20 cellular contexts compared by ENCODE assay signal in the genomic region with DNA sequence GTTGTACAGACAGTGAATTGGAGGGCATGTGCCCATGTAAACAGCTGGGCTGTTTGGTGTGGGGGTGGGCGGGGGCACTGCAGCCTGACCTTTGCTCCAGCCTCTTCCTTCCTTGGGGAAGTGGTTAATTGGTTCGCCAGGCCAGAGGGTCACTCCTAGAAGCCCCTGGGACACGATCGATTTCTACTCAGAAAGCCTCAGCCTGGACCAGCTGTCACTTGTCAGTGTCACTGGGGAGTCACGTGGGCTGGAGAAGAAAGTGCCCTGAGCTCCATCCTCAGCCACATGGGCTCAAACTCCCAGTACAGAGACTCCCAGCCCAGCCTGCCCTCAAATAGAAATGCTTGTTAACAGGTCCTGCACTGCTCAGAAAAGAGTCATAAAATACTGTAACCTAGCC.
"Had no signal": no experiment of that assay in that cellular context is flagged by ENCODE, and none has a peak within 500 bp of the region (broad histone marks: within the 10 kb centered on the region; RNA-seq: fewer than 3 reads in every experiment).

No MANE protein-coding gene starts in this region.

- H3K27ac ChIP-seq: body of pancreas, epithelial cell of prostate, foreskin keratinocyte had no signal

- H3K4me3 ChIP-seq: body of pancreas had no signal

- H3K27me3 ChIP-seq: body of pancreas had no signal

- DNase-seq: activated CD4-positive, alpha-beta memory T cell treated with anti-CD3 and anti-CD28 coated beads, Interleukin-2, amount 10 ng/mL, durations not matched to agents 7 days and 5 days; activated CD4-positive, alpha-beta T cell treated with anti-CD3 and anti-CD28 coated beads for 48 hours; activated CD4-positive, CD25-positive, alpha-beta regulatory T cell; activated naive CD4-positive, alpha-beta T cell treated with Interleukin-2 at 50 U/mL for 16 hours; activated naive CD8-positive, alpha-beta T cell treated with anti-CD3 and anti-CD28 coated beads, Interleukin-2, amount 10 ng/mL, durations not matched to agents 7 days and 5 days; activated T-cell treated with anti-CD3 and anti-CD28 coated beads, Interleukin-2, amount 50 U/mL, for 1 hour; amygdala; body of pancreas; central memory CD4-positive, alpha-beta T cell; endodermal cell; foreskin keratinocyte; head of caudate nucleus; mesendoderm; naive thymus-derived CD8-positive, alpha-beta T cell; stimulated activated CD4-positive, alpha-beta T cell treated with anti-CD3 and anti-CD28 coated beads, Interleukin-12 subunit alpha, Interleukin-12 subunit beta, amount 100 ng/mL, for 4 hours; stimulated activated CD4-positive, alpha-beta T cell treated with anti-CD3 and anti-CD28 coated beads, Interleukin-1b, Interleukin-23, amount 100 ng/mL, for 48 hours; stimulated activated CD8-positive, alpha-beta memory T cell treated with anti-CD3 and anti-CD28 coated beads, Interleukin-4, amount 100 ng/mL, for 48 hours; stimulated activated naive CD4-positive, alpha-beta T cell had no signal

- ATAC-seq: activated T-helper 17 cell treated with anti-CD3 and anti-CD28 coated beads, Interleukin-2, amount 50 U/mL, for 72 hours; body of pancreas; foreskin keratinocyte; naive thymus-derived CD8-positive, alpha-beta T cell had no signal

- H3K4me1 ChIP-seq: body of pancreas, foreskin keratinocyte had no signal

- H3K9me3 ChIP-seq: body of pancreas had no signal
